In genomic region chr3:141050913-141051632, GRCh38 we compare ENCODE assay signal across 8 cellular contexts. TPM values are rescaled to one million over a fixed set of nuclear protein-coding genes. Genes with fewer than 3 reads are reported as not detected.
DNase-seq lines count a peak whose midpoint lies in the region; ATAC-seq and TF ChIP-seq lines count a peak whose summit lies in the region.

Gene SPSB4, plus strand, starts transcription at chr3:141051347. Its CDS starts 14,758 bp downstream, at chr3:141066105.

- H4K20me1 ChIP-seq in mammary epithelial cell (ENCODE audit: insufficient read depth, low read length), result no peaks in the 10 kb centered on the region

- H3K36me3 ChIP-seq in BE2C, result no peaks in the 10 kb centered on the region
- H3K36me3 ChIP-seq in HEK293 (ENCODE audit: control insufficient read depth in 2 of 2, insufficient read depth in 1 of 2, low read length in 2 of 2), result no peaks in the 10 kb centered on the region
- no peaks in the 10 kb centered on the region for H3K36me3 ChIP-seq in mammary epithelial cell (ENCODE audit: insufficient read depth, low read length)
- H3K36me3 ChIP-seq in suprapubic skin, result no peaks in the 10 kb centered on the region

- H3K27me3 ChIP-seq in BE2C, result no peaks in the 10 kb centered on the region
- H3K27me3 ChIP-seq in mammary epithelial cell (ENCODE audit: insufficient read depth, low read length), result peaks cover 37% of the 10 kb centered on the region
- peaks cover 63% of the 10 kb centered on the region for H3K27me3 ChIP-seq in suprapubic skin

- H3K4me1 ChIP-seq in BE2C (peaks cover 22% of the 10 kb centered on the region), HEK293 (ENCODE audit: control insufficient read depth, insufficient read depth, low read length) (no peaks in the 10 kb centered on the region), mammary epithelial cell (ENCODE audit: insufficient read depth, low read length) (peaks cover 18% of the 10 kb centered on the region), suprapubic skin (peaks cover 26% of the 10 kb centered on the region)

- no peak for TF ChIP-seq EP300 in suprapubic skin (IDR thresholded peaks at IDR 0.05)

- H3K27ac ChIP-seq in HEK293 (ENCODE audit: extremely low read depth, low read depth, low read length) (peak within 1 kb of the TSS; percentile 8; the same call in 1 of the 2 replicates), mammary epithelial cell (ENCODE audit: insufficient read depth, low read depth, low read length) (no peak within 1 kb of the TSS), suprapubic skin (no peak within 1 kb of the TSS)

- BruUV-seq in mammary epithelial cell (replicated peaks; lab: Mats Ljungman, UMichigan), result no TSS peak

- no peak within 1 kb of the TSS for H3K9ac ChIP-seq in mammary epithelial cell (ENCODE audit: insufficient read depth, low read length)

- H3K4me2 ChIP-seq in mammary epithelial cell (ENCODE audit: insufficient read depth, low read depth, low read length), result peak within 1 kb of the TSS; percentile 59

- H3K79me2 ChIP-seq in mammary epithelial cell (ENCODE audit: insufficient read depth, low read length), result no peaks in the 10 kb centered on the region

- CTCF ChIA-PET in HEK293 (lab: Yijun Ruan, JAX), result interaction anchor here (0.5 to 3.7 kb wide), 13 partner anchors 9 to 142 kb away, joined by 3 to 19 read pairs (median 4); no protein-coding TSS in a partner anchor
- CTCF ChIA-PET in mammary epithelial cell (lab: Charles Lee; ENCODE audit: low non-redundant PET), result interaction anchor here (0.5 kb wide), 1 partner anchor 947 kb away, joined by 17 read pairs; no protein-coding TSS in a partner anchor

- intact Hi-C loops in mammary epithelial cell (cut with micrococcal nuclease), result no loop called here

- dilution Hi-C loops in mammary epithelial cell (cut with HindIII; ENCODE audit: low sequenced_read_pairs), result no loop called here

- POLR2A ChIA-PET in HEK293 (lab: Yijun Ruan, JAX), result interaction anchor here (0.6 to 1.0 kb wide), 2 partner anchors 26 to 108 kb away, joined by 3 to 4 read pairs; no protein-coding TSS in a partner anchor

- H3K4me3 ChIP-seq in BE2C (ENCODE audit: low read depth, low read length), result peak within 1 kb of the TSS; percentile 96
- H3K4me3 ChIP-seq in HEK293 (ENCODE audit: low read depth, low read length), result peak within 1 kb of the TSS; percentile 57
- H3K4me3 ChIP-seq in mammary epithelial cell (replicated peaks in 1 of 3; ENCODE audit: insufficient read depth in 1 of 3, low read depth in 2 of 3, low read length in 3 of 3), result no peak within 1 kb of the TSS
- peak within 1 kb of the TSS; percentile 51 for H3K4me3 ChIP-seq in suprapubic skin

- H3K9me3 ChIP-seq in BE2C, result no peaks in the 10 kb centered on the region
- H3K9me3 ChIP-seq in HEK293 (ENCODE audit: control insufficient read depth, insufficient read depth, low read depth, low read length), result no peaks in the 10 kb centered on the region
- no peaks in the 10 kb centered on the region for H3K9me3 ChIP-seq in mammary epithelial cell (replicated peaks; ENCODE audit: insufficient read depth, low read length)
- no peaks in the 10 kb centered on the region for H3K9me3 ChIP-seq in suprapubic skin

- TF ChIP-seq POLR2A in suprapubic skin (IDR thresholded peaks at IDR 0.05), result no peak

- WGBS in mammary epithelial cell (ENCODE audit: low coverage, missing lambda C conversion rate), result 0% methylated on average over 7 of the region's 80 CpGs
- WGBS in suprapubic skin, result 0% methylated on average over 12 of the region's 80 CpGs

- in situ Hi-C loops in mammary epithelial cell (cut with MboI; ENCODE audit: low sequenced_read_pairs in 2 of 2), result no loop called here

- ATAC-seq in left lobe of liver (peak; percentile 68), HG02678 (IDR thresholded peaks at IDR 0.05; ENCODE audit: unreplicated experiment) (no peak), GM18502 (IDR thresholded peaks at IDR 0.05; ENCODE audit: poor library complexity, unreplicated experiment) (no peak)

- TF ChIP-seq CTCF in BE2C (IDR thresholded peaks at IDR 0.05; ENCODE audit: low read depth, low read length) (peak; percentile 45), HEK293 (tag by site-specific recombination; IDR thresholded peaks at IDR 0.05) (no peak), mammary epithelial cell (conservative IDR thresholded peaks at IDR 0.05 in 1 of 2, IDR thresholded peaks at IDR 0.05 in 1 of 2; ENCODE audit: extremely low read depth in 1 of 2, insufficient read depth in 1 of 2, low read depth in 1 of 2, low read length in 2 of 2) (no peak), suprapubic skin (IDR thresholded peaks at IDR 0.05) (peak in 1 of 2 donors; percentile 50)

- H2AFZ ChIP-seq in mammary epithelial cell (ENCODE audit: low read depth, low read length), result no peak within 1 kb of the TSS

- DNase-seq in BE2C, result peak; percentile 95
- peak; percentile 56 to 81 for DNase-seq in NOMO-1 (lab: John Stamatoyannopoulos, UW; ENCODE audit: unreplicated experiment in 2 of 2)
- peak; percentile 43 for DNase-seq in mammary epithelial cell
- no peak for DNase-seq in left lobe of liver (ENCODE audit: low spot score)
- DNase-seq in suprapubic skin (ENCODE audit: low spot score in 2 of 2), result no peak

TF ChIP-seq in HEK293, 187 proteins besides CTCF, POLR2A, EP300 and RAD21 (continues in another document):
- peak; percentile 30; the same call in 1 of the 2 replicates for TF ChIP-seq ZNF449 (tag by site-specific recombination; IDR thresholded peaks at IDR 0.05)
- TF ChIP-seq ZBTB8A (tag by site-specific recombination; IDR thresholded peaks at IDR 0.05), result peak; percentile 70
- TF ChIP-seq, protein P1, sequence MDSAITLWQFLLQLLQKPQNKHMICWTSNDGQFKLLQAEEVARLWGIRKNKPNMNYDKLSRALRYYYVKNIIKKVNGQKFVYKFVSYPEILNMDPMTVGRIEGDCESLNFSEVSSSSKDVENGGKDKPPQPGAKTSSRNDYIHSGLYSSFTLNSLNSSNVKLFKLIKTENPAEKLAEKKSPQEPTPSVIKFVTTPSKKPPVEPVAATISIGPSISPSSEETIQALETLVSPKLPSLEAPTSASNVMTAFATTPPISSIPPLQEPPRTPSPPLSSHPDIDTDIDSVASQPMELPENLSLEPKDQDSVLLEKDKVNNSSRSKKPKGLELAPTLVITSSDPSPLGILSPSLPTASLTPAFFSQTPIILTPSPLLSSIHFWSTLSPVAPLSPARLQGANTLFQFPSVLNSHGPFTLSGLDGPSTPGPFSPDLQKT (IDR thresholded peaks at IDR 0.05; ENCODE audit: borderline replicate concordance, low read depth, low read length), result no peak
- peak; percentile 77 for TF ChIP-seq ZBTB26 (tag by site-specific recombination; optimal IDR thresholded peaks at IDR 0.05)
- TF ChIP-seq PATZ1 (tag by site-specific recombination; IDR thresholded peaks at IDR 0.05), result peak; percentile 16; the same call in 1 of the 2 replicates
- no peak for TF ChIP-seq ZNF350 (tag by site-specific recombination; IDR thresholded peaks at IDR 0.05)
- peak; percentile 20; the same call in 1 of the 2 replicates for TF ChIP-seq ZNF341 (tag by site-specific recombination; IDR thresholded peaks at IDR 0.05; ENCODE audit: low read depth)
- TF ChIP-seq KLF9 (tag by site-specific recombination; IDR thresholded peaks at IDR 0.05; ENCODE audit: low read depth), result peak; percentile 63
- TF ChIP-seq SP7 (tag by site-specific recombination; IDR thresholded peaks at IDR 0.05), result 0 out of 2 replicates have a peak, but pooled peaks have one; percentile 15

RNA-seq across cellular contexts. Expression of gene SPSB4, which starts in this region (rescaled TPM):
- 14.1 TPM for polyA plus RNA-seq in BE2C (2012; ENCODE audit: insufficient read depth, insufficient read length, low read depth)
- total RNA-seq in mammary epithelial cell (not detected), left lobe of liver (0.35 TPM), suprapubic skin (under 1 TPM in 2 of 4 donors, not detected in 2; 0.51 to 0.81 TPM)
- not detected for polyA plus RNA-seq in mammary epithelial cell
- not detected for polyA minus RNA-seq in mammary epithelial cell

Comparison
In these comparisons a context has a peak if more than half of its experiments do, and no peak if none do; other contexts are left out.
1. Peak in DNase-seq and H3K4me2 ChIP-seq in mammary epithelial cell; RNA of the gene not detected or under 1 TPM.
2. Peak in ATAC-seq in left lobe of liver; RNA of the gene not detected or under 1 TPM.
3. DNase-seq: peak in BE2C (single experiment) and NOMO-1 (2 of 2); none in left lobe of liver (single experiment) and suprapubic skin (0 of 2).
4. H3K4me3 ChIP-seq: peak in BE2C (single experiment), HEK293 (single experiment) and suprapubic skin (single experiment); none in mammary epithelial cell (0 of 3).